Comparison of ENCODE assay signal across 8 cellular contexts in the genomic region with DNA sequence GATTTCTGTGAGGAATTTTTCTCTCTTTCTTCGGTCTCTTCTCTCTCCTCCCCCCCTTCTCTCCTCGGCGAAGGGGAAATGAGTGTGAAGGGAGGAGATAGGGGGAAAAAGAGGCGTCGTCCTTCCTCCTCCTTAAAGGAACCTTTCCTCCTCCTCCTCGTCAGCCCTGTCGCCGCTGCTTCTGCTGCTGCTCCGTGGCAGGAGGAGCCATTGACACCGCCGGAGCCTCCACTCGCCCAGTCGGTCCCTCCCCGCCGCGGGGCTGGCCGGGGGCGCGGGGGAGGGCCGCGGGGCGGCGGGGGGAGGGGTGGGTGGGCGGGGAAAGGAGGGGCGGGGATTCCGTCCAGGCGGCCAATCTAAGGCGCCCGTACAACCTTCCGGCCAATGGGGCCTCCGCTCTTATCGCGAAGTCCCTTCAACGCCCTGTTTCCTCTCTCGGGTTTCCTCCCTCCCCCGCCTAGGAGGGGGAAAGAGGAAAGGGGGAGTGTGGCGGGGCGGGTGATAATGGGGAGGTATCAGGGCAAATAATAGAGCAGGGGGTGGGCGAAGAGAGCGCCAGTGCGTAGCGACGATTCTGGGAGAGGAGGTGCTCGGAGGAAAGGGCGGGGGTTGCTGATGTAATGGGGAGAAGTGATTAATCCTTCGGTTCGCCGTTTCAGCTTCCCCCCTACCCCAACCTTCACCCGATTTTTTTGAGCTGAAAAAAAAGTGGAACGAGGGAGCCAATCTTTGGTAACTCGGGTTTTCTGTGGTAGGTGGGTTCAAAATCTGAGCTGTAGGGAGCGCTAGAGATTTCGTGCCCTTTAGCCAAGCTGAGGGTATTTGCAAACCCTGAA. TPM values are rescaled to one million over a fixed set of nuclear protein-coding genes. Genes with fewer than 3 reads are reported as not detected.
DNase-seq lines count a peak whose midpoint lies in the region; ATAC-seq and TF ChIP-seq lines count a peak whose summit lies in the region.

TSS of gene FBXO11 (minus strand) at position 238 of the 836 bp plus-strand sequence. CDS start 778 bp downstream, outside the sequence.

- DNase-seq in GM13977 (ENCODE audit: low spot score) (peak; percentile 92), NCI-H146 treated with DMSO at 0.1 percent for 48 hours (lab: John Stamatoyannopoulos, UW; ENCODE audit: unreplicated experiment) (peak; percentile 91), amniotic epithelial cell (ENCODE audit: low read depth) (peak; percentile 99), left cardiac atrium (peak; percentile 97), posterior vena cava (ENCODE audit: low spot score) (peak; percentile 98), upper lobe of right lung (peak; percentile 97)

- intact Hi-C loops in T-helper 1 cell treated with Interleukin-12 subunit alpha and Interleukin-12 subunit beta and Interleukin-4 antibody, amounts not matched to agents 30 ng/mL and 1 ng/mL, for 36 hours (cut with micrococcal nuclease), result loop anchor here (1.0 to 2.0 kb wide), 8 partner anchors 49 to 542 kb away; partner anchors contain the start of genes MSH2 and MSH6
- intact Hi-C loops in left cardiac atrium (cut with DNase I) (loop anchor here (5.0 to 10.0 kb wide), 3 partner anchors 102 to 511 kb away; partner anchors contain the start of gene MSH6 (in 1 of the 2)), posterior vena cava (cut with DNase I) (loop anchor here in 1 of 2 donors (5.0 kb wide), 1 partner anchor 526 kb away; no protein-coding TSS in a partner anchor), upper lobe of right lung (cut with DNase I) (loop anchor here (10.0 kb wide), 1 partner anchor 52 kb away; no protein-coding TSS in a partner anchor)

- no peaks in the 10 kb centered on the region for H3K27me3 ChIP-seq in upper lobe of right lung

- H3K27ac ChIP-seq in upper lobe of right lung, result peak within 1 kb of the TSS; percentile 99

- in situ Hi-C loops in GM13977 (cut with MboI; ENCODE audit: low pct_unique_long_range_greater_than_20kb, low sequenced_read_pairs, unreplicated experiment), result no loop called here

- peaks cover 12% of the 10 kb centered on the region for H3K4me1 ChIP-seq in upper lobe of right lung

- peak within 1 kb of the TSS; percentile 82 for H3K4me3 ChIP-seq in upper lobe of right lung

- H3K36me3 ChIP-seq in upper lobe of right lung, result no peaks in the 10 kb centered on the region

- H3K9me3 ChIP-seq in upper lobe of right lung, result no peaks in the 10 kb centered on the region

- ATAC-seq in HG02884 (IDR thresholded peaks at IDR 0.05; ENCODE audit: unreplicated experiment) (peak; percentile 88), left cardiac atrium (peak; percentile 94 to 97), upper lobe of right lung (peak; percentile 95)

- TF ChIP-seq CTCF in GM13977 (IDR thresholded peaks at IDR 0.05; ENCODE audit: extremely low read depth, insufficient read depth, missing control alignments), result peak; percentile 58
- peak; percentile 56 for TF ChIP-seq CTCF in upper lobe of right lung (IDR thresholded peaks at IDR 0.05)

RNA-seq across cellular contexts. Expression of gene FBXO11, which starts in this region (rescaled TPM):
- total RNA-seq in T-helper 1 cell treated with Interleukin-12 subunit alpha and Interleukin-12 subunit beta and Interleukin-4 antibody, amounts not matched to agents 30 ng/mL and 1 ng/mL, for 36 hours, result 51.8 and 57.7 TPM in 2 replicates
- total RNA-seq in left cardiac atrium (10 to 100 TPM; 42.9 to 48.5 TPM), posterior vena cava (10 to 100 TPM; 61.2 to 64.6 TPM), upper lobe of right lung (69.3 TPM)

Comparison
In these comparisons a context has a peak if more than half of its experiments do, and no peak if none do; other contexts are left out.
1. Peak in every context shown above with its lines: DNase-seq, ATAC-seq, H3K4me3 ChIP-seq and H3K27ac ChIP-seq.